12 cellular contexts compared by ENCODE assay signal in the genomic region with DNA sequence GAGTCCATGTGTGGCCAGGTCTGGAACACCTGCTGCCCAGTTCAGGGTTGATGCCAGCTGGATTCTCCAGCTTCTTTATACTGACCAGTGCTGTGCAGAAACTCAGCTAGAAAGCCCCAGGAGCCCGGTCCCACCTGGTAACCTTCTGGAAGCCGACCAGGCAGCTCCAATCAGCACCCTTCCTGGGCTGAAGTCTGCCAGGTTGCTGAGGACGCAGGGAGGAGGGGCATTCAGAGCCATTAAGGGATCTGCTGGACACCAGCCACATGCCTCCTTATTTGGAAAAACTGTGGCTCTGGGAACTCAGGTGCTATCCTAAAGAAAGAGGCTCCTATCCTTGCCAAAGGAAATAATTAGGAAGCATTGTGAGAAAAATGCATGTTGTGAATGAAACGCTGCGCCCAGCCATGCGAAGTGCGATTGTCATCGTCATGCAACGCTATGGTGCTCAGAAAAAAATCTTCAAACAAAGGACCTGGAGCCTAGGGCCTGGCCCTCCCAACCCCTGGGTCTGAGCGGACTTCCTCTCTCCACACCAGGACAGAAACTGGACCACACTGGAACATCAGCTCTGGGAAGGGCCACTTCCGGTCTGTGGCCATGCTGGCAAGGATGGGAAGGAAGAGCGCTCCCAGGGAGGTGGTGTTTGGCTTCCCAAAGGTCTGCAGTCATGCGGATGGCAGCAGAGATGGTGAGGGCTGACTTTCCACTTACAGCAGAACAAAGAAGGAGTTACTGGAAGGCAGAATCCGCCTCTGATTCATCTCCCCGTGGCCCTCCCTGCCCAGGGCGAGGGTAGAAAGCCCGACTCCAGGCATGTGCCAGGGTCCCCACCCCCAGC.
A peak's percentile ranks its signal among the peaks of the same experiment; 100 is the strongest.
DNase-seq lines count a peak whose midpoint lies in the region; ATAC-seq and TF ChIP-seq lines count a peak whose summit lies in the region.
"Had no signal": no experiment of that assay in that cellular context is flagged by ENCODE, and none has a peak within 500 bp of the region (broad histone marks: within the 10 kb centered on the region; RNA-seq: fewer than 3 reads in every experiment).

No MANE protein-coding gene starts in this region.

- ATAC-seq in RWPE2 (ENCODE audit: low read depth) (peak; percentile 56), psoas muscle (peak in 3 of 4 donors; percentile 4 to 26 (median 20)), GM21723 (IDR thresholded peaks at IDR 0.05; ENCODE audit: unreplicated experiment) (no peak)

- H3K4me1 ChIP-seq in RWPE2 (ENCODE audit: insufficient read depth, poor library complexity, severe bottlenecking) (peaks cover 19% of the 10 kb centered on the region), psoas muscle (peaks cover 64% of the 10 kb centered on the region), testis (peaks cover 25% of the 10 kb centered on the region)

- TF ChIP-seq POLR2A in testis (IDR thresholded peaks at IDR 0.05), result no peak

- WGBS in psoas muscle, 3 donors, result 65 to 76% (median 66%) methylated on average over 14 to 17 of the region's 17 CpGs
- WGBS in testis, 2 donors, result 81 to 87% methylated on average over 15 to 16 of the region's 17 CpGs

- H3K27ac ChIP-seq in RWPE2 (ENCODE audit: poor library complexity, severe bottlenecking) (peak overlapping the region; percentile 44), psoas muscle (peak overlapping the region; percentile 58), testis (peak overlapping the region in 1 of 2 donors; percentile 59)
- H3K27ac ChIP-seq: C4-2B had no signal

- H3K36me3 ChIP-seq in RWPE2 (ENCODE audit: low read depth) (no peaks in the 10 kb centered on the region), psoas muscle (ENCODE audit: insufficient read depth in 1 of 2, low read depth in 1 of 2) (no peaks in the 10 kb centered on the region), testis (ENCODE audit: low read depth, missing control alignments) (no peaks in the 10 kb centered on the region)

- H3K27me3 ChIP-seq in RWPE2 (ENCODE audit: insufficient read depth, poor library complexity, severe bottlenecking) (no peaks in the 10 kb centered on the region), psoas muscle (ENCODE audit: insufficient read depth in 3 of 3, low read length in 2 of 3) (no peaks in the 10 kb centered on the region), testis (no peaks in the 10 kb centered on the region)

- intact Hi-C loops in psoas muscle (cut with DNase I) (no loop called here), testis (cut with DNase I; ENCODE audit: low total_unique reads) (no loop called here)

- TF ChIP-seq CTCF in RWPE2 (IDR thresholded peaks at IDR 0.05; ENCODE audit: poor library complexity, severe bottlenecking), result no peak
- no peak for TF ChIP-seq CTCF in psoas muscle (IDR thresholded peaks at IDR 0.05)
- no peak for TF ChIP-seq CTCF in testis (IDR thresholded peaks at IDR 0.05)

- no peak overlapping the region for H3K4me3 ChIP-seq in RWPE2 (ENCODE audit: severe bottlenecking)
- no peak overlapping the region for H3K4me3 ChIP-seq in psoas muscle
- H3K4me3 ChIP-seq in testis, result no peak overlapping the region

- DNase-seq in COLO829 (ENCODE audit: low spot score) (peak; percentile 34), RWPE2 (ENCODE audit: low spot score) (no peak), foreskin melanocyte (peak; percentile 95), psoas muscle (no peak), testis (no peak), NCI-H82 treated with DMSO at 0.1 percent for 48 hours (lab: John Stamatoyannopoulos, UW; ENCODE audit: unreplicated experiment) (no peak)
- DNase-seq in activated naive CD4-positive, alpha-beta T cell (lab: John Stamatoyannopoulos, UW), result no peak
- DNase-seq: activated T-cell treated with anti-CD3 and anti-CD28 coated beads for 4 hours, MM.1S, NCI-H82 had no signal

- H3K9me3 ChIP-seq in RWPE2 (ENCODE audit: severe bottlenecking) (no peaks in the 10 kb centered on the region), psoas muscle (no peaks in the 10 kb centered on the region), testis (no peaks in the 10 kb centered on the region)

Comparison
In these comparisons a context has a peak if more than half of its experiments do, and no peak if none do; other contexts are left out.
1. DNase-seq: peak in COLO829 (single experiment) and foreskin melanocyte (single experiment); none in RWPE2 (single experiment), psoas muscle (0 of 2), testis (single experiment), activated naive CD4-positive, alpha-beta T cell (0 of 4) and NCI-H82 treated with DMSO at 0.1 percent for 48 hours (single experiment).